7 cellular contexts compared by ENCODE assay signal in genomic region chr6:142846459-142846831, GRCh38.
A peak's percentile ranks its signal among the peaks of the same experiment; 100 is the strongest.
DNase-seq lines count a peak whose midpoint lies in the region; ATAC-seq and TF ChIP-seq lines count a peak whose summit lies in the region.

No MANE protein-coding gene starts in this region.

- DNase-seq in HT1080 (ENCODE audit: low read depth): peak; percentile 58
- no peak for DNase-seq in activated CD8-positive, alpha-beta T cell treated with anti-CD3 and anti-CD28 coated beads for 36 hours
- DNase-seq in foreskin keratinocyte: no peak
- DNase-seq in stimulated activated effector memory CD8-positive, alpha-beta T cell treated with anti-CD3 and anti-CD28 coated beads, Interleukin-12 subunit alpha, Interleukin-12 subunit beta, amount 100 ng/mL, for 72 hours (ENCODE audit: low spot score in 2 of 2): no peak
- DNase-seq in GM19240 (ENCODE audit: insufficient read length, low spot score): no peak
- no peak for DNase-seq in COLO829 (ENCODE audit: low spot score)

- H3K27ac ChIP-seq in foreskin keratinocyte: peak overlapping the region; percentile 67

- no peaks in the 10 kb centered on the region for H3K9me3 Mint-ChIP-seq in activated CD8-positive, alpha-beta T cell treated with anti-CD3 and anti-CD28 coated beads for 36 hours
- H3K9me3 Mint-ChIP-seq in stimulated activated effector memory CD8-positive, alpha-beta T cell treated with anti-CD3 and anti-CD28 coated beads, Interleukin-12 subunit alpha, Interleukin-12 subunit beta, amount 100 ng/mL, for 72 hours: no peaks in the 10 kb centered on the region

- peak overlapping the region; percentile 92 for H3K27ac Mint-ChIP-seq in activated CD8-positive, alpha-beta T cell treated with anti-CD3 and anti-CD28 coated beads for 36 hours
- peak overlapping the region; percentile 95 for H3K27ac Mint-ChIP-seq in stimulated activated effector memory CD8-positive, alpha-beta T cell treated with anti-CD3 and anti-CD28 coated beads, Interleukin-12 subunit alpha, Interleukin-12 subunit beta, amount 100 ng/mL, for 72 hours

- H3K27me3 Mint-ChIP-seq in activated CD8-positive, alpha-beta T cell treated with anti-CD3 and anti-CD28 coated beads for 36 hours: no peaks in the 10 kb centered on the region

- CTCF ChIA-PET in activated CD8-positive, alpha-beta T cell treated with anti-CD3 and anti-CD28 coated beads for 36 hours (lab: Charles Lee): interaction anchor here (1.1 kb wide), 2 partner anchors 22 to 27 kb away, joined by 3 read pairs; no protein-coding TSS in a partner anchor

- H3K27me3 ChIP-seq in foreskin keratinocyte: no peaks in the 10 kb centered on the region

- H3K4me1 ChIP-seq in foreskin keratinocyte: peaks cover 60% of the 10 kb centered on the region

- H3K4me1 Mint-ChIP-seq in activated CD8-positive, alpha-beta T cell treated with anti-CD3 and anti-CD28 coated beads for 36 hours (ENCODE audit: low read depth): peaks cover 90% of the 10 kb centered on the region
- H3K4me1 Mint-ChIP-seq in stimulated activated effector memory CD8-positive, alpha-beta T cell treated with anti-CD3 and anti-CD28 coated beads, Interleukin-12 subunit alpha, Interleukin-12 subunit beta, amount 100 ng/mL, for 72 hours: peaks cover 96% of the 10 kb centered on the region

- TF ChIP-seq CTCF in activated CD8-positive, alpha-beta T cell treated with anti-CD3 and anti-CD28 coated beads for 36 hours (IDR thresholded peaks at IDR 0.05): no peak
- TF ChIP-seq CTCF in foreskin keratinocyte (conservative IDR thresholded peaks at IDR 0.05): no peak

- peaks cover 11% of the 10 kb centered on the region for H3K36me3 Mint-ChIP-seq in activated CD8-positive, alpha-beta T cell treated with anti-CD3 and anti-CD28 coated beads for 36 hours (ENCODE audit: low read depth)
- peaks cover 15% of the 10 kb centered on the region for H3K36me3 Mint-ChIP-seq in stimulated activated effector memory CD8-positive, alpha-beta T cell treated with anti-CD3 and anti-CD28 coated beads, Interleukin-12 subunit alpha, Interleukin-12 subunit beta, amount 100 ng/mL, for 72 hours

- no peak for ATAC-seq in activated CD8-positive, alpha-beta T cell treated with anti-CD3 and anti-CD28 coated beads for 36 hours
- peak; percentile 31 for ATAC-seq in foreskin keratinocyte
- peak; percentile 27 for ATAC-seq in stimulated activated effector memory CD8-positive, alpha-beta T cell treated with anti-CD3 and anti-CD28 coated beads, Interleukin-12 subunit alpha, Interleukin-12 subunit beta, amount 100 ng/mL, for 72 hours
- ATAC-seq in GM21447 (IDR thresholded peaks at IDR 0.05; ENCODE audit: unreplicated experiment): no peak

- peak overlapping the region; percentile 67 for H3K4me3 Mint-ChIP-seq in activated CD8-positive, alpha-beta T cell treated with anti-CD3 and anti-CD28 coated beads for 36 hours
- peak overlapping the region; percentile 70 for H3K4me3 Mint-ChIP-seq in stimulated activated effector memory CD8-positive, alpha-beta T cell treated with anti-CD3 and anti-CD28 coated beads, Interleukin-12 subunit alpha, Interleukin-12 subunit beta, amount 100 ng/mL, for 72 hours

- intact Hi-C loops in activated CD8-positive, alpha-beta T cell treated with anti-CD3 and anti-CD28 coated beads for 36 hours (cut with micrococcal nuclease): loop anchor here (5.0 kb wide), 1 partner anchor 64 kb away; no protein-coding TSS in a partner anchor

- POLR2A ChIA-PET in activated CD8-positive, alpha-beta T cell treated with anti-CD3 and anti-CD28 coated beads for 36 hours (lab: Charles Lee): interaction anchor here (0.7 to 2.0 kb wide), 4 partner anchors 9 to 81 kb away, joined by 3 to 7 read pairs (median 3); no protein-coding TSS in a partner anchor

Comparison
In these comparisons a context has a peak if more than half of its experiments do, and no peak if none do; other contexts are left out.
1. ATAC-seq: peak in foreskin keratinocyte (single experiment) and stimulated activated effector memory CD8-positive, alpha-beta T cell treated with anti-CD3 and anti-CD28 coated beads, Interleukin-12 subunit alpha, Interleukin-12 subunit beta, amount 100 ng/mL, for 72 hours (single experiment); none in activated CD8-positive, alpha-beta T cell treated with anti-CD3 and anti-CD28 coated beads for 36 hours (single experiment) and GM21447 (single experiment).